15 cellular contexts compared by ENCODE assay signal in genomic region chr11:35792148-35792845, GRCh38.
DNase-seq lines count a peak whose midpoint lies in the region; ATAC-seq, FAIRE-seq and TF ChIP-seq lines count a peak whose summit lies in the region.
"Had no signal": no experiment of that assay in that cellular context is flagged by ENCODE, and none has a peak within 500 bp of the region (broad histone marks: within the 10 kb centered on the region; RNA-seq: fewer than 3 reads in every experiment).

No MANE protein-coding gene starts in this region.

- peaks cover 0 to 3% (median 0%) of the 10 kb centered on the region in 3 donors for H3K36me3 Mint-ChIP-seq in immature natural killer cell
- H3K36me3 Mint-ChIP-seq: stimulated activated effector memory CD8-positive, alpha-beta T cell treated with anti-CD3 and anti-CD28 coated beads, Interleukin-12 subunit alpha, Interleukin-12 subunit beta, amount 100 ng/mL, for 72 hours had no signal

- peaks cover 17 to 49% of the 10 kb centered on the region in 2 donors for H3K4me1 Mint-ChIP-seq in immature natural killer cell

- POLR2A ChIA-PET in HepG2 (lab: Yijun Ruan, JAX), result no interaction called here

- TF ChIP-seq RAD21 in HepG2 (CRISPR knock-in tag; IDR thresholded peaks at IDR 0.05), result no peak

- BruUV-seq in HepG2 (replicated peaks; lab: Mats Ljungman, UMichigan), result no TSS peak

- no peaks in the 10 kb centered on the region for H3K9me3 Mint-ChIP-seq in immature natural killer cell
- H3K9me3 Mint-ChIP-seq: activated CD4-positive, alpha-beta T cell treated with anti-CD3 and anti-CD28 coated beads, Interleukin-2, amount 10 ng/mL, durations not matched to agents 24 days and 14 days; stimulated activated effector memory CD8-positive, alpha-beta T cell treated with anti-CD3 and anti-CD28 coated beads, Interleukin-12 subunit alpha, Interleukin-12 subunit beta, amount 100 ng/mL, for 72 hours had no signal

- H3K27ac Mint-ChIP-seq in immature natural killer cell, result no peak overlapping the region
- H3K27ac Mint-ChIP-seq: activated CD4-positive, alpha-beta T cell treated with anti-CD3 and anti-CD28 coated beads, Interleukin-2, amount 10 ng/mL, durations not matched to agents 24 days and 14 days; stimulated activated effector memory CD8-positive, alpha-beta T cell treated with anti-CD3 and anti-CD28 coated beads, Interleukin-12 subunit alpha, Interleukin-12 subunit beta, amount 100 ng/mL, for 72 hours had no signal

- H3K4me3 ChIP-seq in MG63 (no peak overlapping the region), SJCRH30 (no peak overlapping the region), HepG2 (replicated peaks in 1 of 3; ENCODE audit: insufficient read depth in 1 of 3, low read depth in 2 of 3, low read length in 3 of 3) (no peak overlapping the region)
- H3K4me3 ChIP-seq: BLaER1, upper lobe of right lung had no signal

- no peaks in the 10 kb centered on the region for H3K79me2 ChIP-seq in HepG2 (ENCODE audit: insufficient read depth, low read length)

- H2AFZ ChIP-seq in HepG2 (ENCODE audit: low read length), result no peak overlapping the region

- H3K9me3 ChIP-seq in MG63 (no peaks in the 10 kb centered on the region), SJCRH30 (replicated peaks) (no peaks in the 10 kb centered on the region), HepG2 (ENCODE audit: low read length) (no peaks in the 10 kb centered on the region)
- H3K9me3 ChIP-seq: BLaER1, upper lobe of right lung had no signal

- no peak overlapping the region for H3K4me2 ChIP-seq in HepG2 (ENCODE audit: low read depth, low read length)
- H3K4me2 ChIP-seq: BLaER1 had no signal

- no peak for FAIRE-seq in HepG2 (lab: Jason Lieb, UNC)

- H3K4me1 ChIP-seq in SJCRH30, result peaks cover 19% of the 10 kb centered on the region
- H3K4me1 ChIP-seq in HepG2 (ENCODE audit: insufficient read depth, low read length), result no peaks in the 10 kb centered on the region
- H3K4me1 ChIP-seq: BLaER1 had no signal

- TF ChIP-seq EP300 in HepG2 (IDR thresholded peaks at IDR 0.05; ENCODE audit: low read depth in 2 of 2, low read length in 2 of 2) (no peak), HepG2 (CRISPR knock-in tag; IDR thresholded peaks at IDR 0.05; ENCODE audit: borderline replicate concordance) (no peak)

- H3K27me3 ChIP-seq in MG63, result no peaks in the 10 kb centered on the region
- no peaks in the 10 kb centered on the region for H3K27me3 ChIP-seq in SJCRH30
- no peaks in the 10 kb centered on the region for H3K27me3 ChIP-seq in HepG2 (ENCODE audit: control insufficient read depth in 1 of 2, insufficient read depth in 2 of 2, low read length in 2 of 2)
- H3K27me3 ChIP-seq: BLaER1, upper lobe of right lung had no signal

- DNase-seq in MG63 (peak; percentile 44), SJCRH30 (peak; percentile 14 to 41), HepG2 (ENCODE audit: low spot score) (no peak), globus pallidus (ENCODE audit: low spot score) (no peak), immature natural killer cell (no peak)
- DNase-seq: activated CD4-positive, alpha-beta T cell treated with anti-CD3 and anti-CD28 coated beads, Interleukin-2, amount 10 ng/mL, durations not matched to agents 24 days and 14 days; activated T-cell treated with anti-CD3 and anti-CD28 coated beads for 4 hours; DMS53; KG1; SHP77 treated with DMSO at 0.1 percent for 48 hours; upper lobe of right lung had no signal

- no peak for TF ChIP-seq CTCF in HepG2 (CRISPR knock-in tag; IDR thresholded peaks at IDR 0.05)

- ATAC-seq in GM18498 (IDR thresholded peaks at IDR 0.05; ENCODE audit: unreplicated experiment), result peak; percentile 32
- no peak for ATAC-seq in HepG2
- no peak for ATAC-seq in HG02973 (IDR thresholded peaks at IDR 0.05; ENCODE audit: unreplicated experiment)
- ATAC-seq: stimulated activated effector memory CD8-positive, alpha-beta T cell treated with anti-CD3 and anti-CD28 coated beads, Interleukin-12 subunit alpha, Interleukin-12 subunit beta, amount 100 ng/mL, for 72 hours; upper lobe of right lung had no signal

- no peak overlapping the region for H3K4me3 Mint-ChIP-seq in immature natural killer cell
- H3K4me3 Mint-ChIP-seq: activated CD4-positive, alpha-beta T cell treated with anti-CD3 and anti-CD28 coated beads, Interleukin-2, amount 10 ng/mL, durations not matched to agents 24 days and 14 days; stimulated activated effector memory CD8-positive, alpha-beta T cell treated with anti-CD3 and anti-CD28 coated beads, Interleukin-12 subunit alpha, Interleukin-12 subunit beta, amount 100 ng/mL, for 72 hours had no signal

- H4K20me1 ChIP-seq in HepG2 (ENCODE audit: insufficient read depth, low read length), result no peaks in the 10 kb centered on the region

- intact Hi-C loops in HepG2 (cut with micrococcal nuclease; ENCODE audit: unreplicated experiment), result no loop called here

- 89% methylated on average over 4 of the region's 4 CpGs for WGBS in HepG2 (ENCODE audit: low lambda C conversion rate)

- H3K9ac ChIP-seq in HepG2 (ENCODE audit: insufficient read depth, low read depth, low read length), result no peak overlapping the region
- H3K9ac ChIP-seq: BLaER1 had no signal

- peaks cover 0 to 2% (median 1%) of the 10 kb centered on the region in 3 donors for H3K27me3 Mint-ChIP-seq in immature natural killer cell (ENCODE audit: low read depth in 3 of 3)
- H3K27me3 Mint-ChIP-seq: activated CD4-positive, alpha-beta T cell treated with anti-CD3 and anti-CD28 coated beads, Interleukin-2, amount 10 ng/mL, durations not matched to agents 24 days and 14 days had no signal

- H3K27ac ChIP-seq in SJCRH30 (no peak overlapping the region), HepG2 (ENCODE audit: extremely low read length, insufficient read depth, low read length) (no peak overlapping the region)
- H3K27ac ChIP-seq: BLaER1, upper lobe of right lung had no signal

- no peak for TF ChIP-seq POLR2A in HepG2 (IDR thresholded peaks at IDR 0.05; ENCODE audit: insufficient read depth in 1 of 2, low read depth in 2 of 2, low read length in 2 of 2)

- CTCF ChIA-PET in HepG2 (lab: Yijun Ruan, JAX; ENCODE audit: low intra/inter-chr PET ratio, low total read pairs), result no interaction called here

- H3K36me3 ChIP-seq in MG63 (peaks cover 11% of the 10 kb centered on the region), SJCRH30 (0 out of 2 replicates have a peak, but pooled peaks cover 5% of the 10 kb centered on the region), HepG2 (replicated peaks in 1 of 2; ENCODE audit: control insufficient read depth in 1 of 2, insufficient read depth in 2 of 2, low read length in 2 of 2) (peaks cover 0 to 2% of the 10 kb centered on the region in 2 experiments; a peak in 4 of 5 replicates)
- H3K36me3 ChIP-seq: upper lobe of right lung had no signal

- in situ Hi-C loops in HepG2 (cut with HindIII; ENCODE audit: extremely low pct_ligation_motif_present, low pct_unique_long_range_greater_than_20kb), result no loop called here

TF ChIP-seq in HepG2, 621 proteins besides CTCF, POLR2A, EP300 and RAD21:
- TF ChIP-seq, protein P1, sequence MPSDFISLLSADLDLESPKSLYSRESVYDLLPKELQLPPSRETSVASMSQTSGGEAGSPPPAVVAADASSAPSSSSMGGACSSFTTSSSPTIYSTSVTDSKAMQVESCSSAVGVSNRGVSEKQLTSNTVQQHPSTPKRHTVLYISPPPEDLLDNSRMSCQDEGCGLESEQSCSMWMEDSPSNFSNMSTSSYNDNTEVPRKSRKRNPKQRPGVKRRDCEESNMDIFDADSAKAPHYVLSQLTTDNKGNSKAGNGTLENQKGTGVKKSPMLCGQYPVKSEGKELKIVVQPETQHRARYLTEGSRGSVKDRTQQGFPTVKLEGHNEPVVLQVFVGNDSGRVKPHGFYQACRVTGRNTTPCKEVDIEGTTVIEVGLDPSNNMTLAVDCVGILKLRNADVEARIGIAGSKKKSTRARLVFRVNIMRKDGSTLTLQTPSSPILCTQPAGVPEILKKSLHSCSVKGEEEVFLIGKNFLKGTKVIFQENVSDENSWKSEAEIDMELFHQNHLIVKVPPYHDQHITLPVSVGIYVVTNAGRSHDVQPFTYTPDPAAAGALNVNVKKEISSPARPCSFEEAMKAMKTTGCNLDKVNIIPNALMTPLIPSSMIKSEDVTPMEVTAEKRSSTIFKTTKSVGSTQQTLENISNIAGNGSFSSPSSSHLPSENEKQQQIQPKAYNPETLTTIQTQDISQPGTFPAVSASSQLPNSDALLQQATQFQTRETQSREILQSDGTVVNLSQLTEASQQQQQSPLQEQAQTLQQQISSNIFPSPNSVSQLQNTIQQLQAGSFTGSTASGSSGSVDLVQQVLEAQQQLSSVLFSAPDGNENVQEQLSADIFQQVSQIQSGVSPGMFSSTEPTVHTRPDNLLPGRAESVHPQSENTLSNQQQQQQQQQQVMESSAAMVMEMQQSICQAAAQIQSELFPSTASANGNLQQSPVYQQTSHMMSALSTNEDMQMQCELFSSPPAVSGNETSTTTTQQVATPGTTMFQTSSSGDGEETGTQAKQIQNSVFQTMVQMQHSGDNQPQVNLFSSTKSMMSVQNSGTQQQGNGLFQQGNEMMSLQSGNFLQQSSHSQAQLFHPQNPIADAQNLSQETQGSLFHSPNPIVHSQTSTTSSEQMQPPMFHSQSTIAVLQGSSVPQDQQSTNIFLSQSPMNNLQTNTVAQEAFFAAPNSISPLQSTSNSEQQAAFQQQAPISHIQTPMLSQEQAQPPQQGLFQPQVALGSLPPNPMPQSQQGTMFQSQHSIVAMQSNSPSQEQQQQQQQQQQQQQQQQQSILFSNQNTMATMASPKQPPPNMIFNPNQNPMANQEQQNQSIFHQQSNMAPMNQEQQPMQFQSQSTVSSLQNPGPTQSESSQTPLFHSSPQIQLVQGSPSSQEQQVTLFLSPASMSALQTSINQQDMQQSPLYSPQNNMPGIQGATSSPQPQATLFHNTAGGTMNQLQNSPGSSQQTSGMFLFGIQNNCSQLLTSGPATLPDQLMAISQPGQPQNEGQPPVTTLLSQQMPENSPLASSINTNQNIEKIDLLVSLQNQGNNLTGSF (CRISPR knock-in tag; IDR thresholded peaks at IDR 0.05), result no peak
- TF ChIP-seq ZNF629 (CRISPR knock-in tag; conservative IDR thresholded peaks at IDR 0.05), result peak; percentile 82

Comparison
In these comparisons a context has a peak if more than half of its experiments do, and no peak if none do; other contexts are left out.
1. DNase-seq: peak in MG63 (single experiment) and SJCRH30 (2 of 2); none in HepG2 (single experiment), globus pallidus (single experiment) and immature natural killer cell (0 of 3).